ENCODE assay signal across 8 cellular contexts in the genomic region with DNA sequence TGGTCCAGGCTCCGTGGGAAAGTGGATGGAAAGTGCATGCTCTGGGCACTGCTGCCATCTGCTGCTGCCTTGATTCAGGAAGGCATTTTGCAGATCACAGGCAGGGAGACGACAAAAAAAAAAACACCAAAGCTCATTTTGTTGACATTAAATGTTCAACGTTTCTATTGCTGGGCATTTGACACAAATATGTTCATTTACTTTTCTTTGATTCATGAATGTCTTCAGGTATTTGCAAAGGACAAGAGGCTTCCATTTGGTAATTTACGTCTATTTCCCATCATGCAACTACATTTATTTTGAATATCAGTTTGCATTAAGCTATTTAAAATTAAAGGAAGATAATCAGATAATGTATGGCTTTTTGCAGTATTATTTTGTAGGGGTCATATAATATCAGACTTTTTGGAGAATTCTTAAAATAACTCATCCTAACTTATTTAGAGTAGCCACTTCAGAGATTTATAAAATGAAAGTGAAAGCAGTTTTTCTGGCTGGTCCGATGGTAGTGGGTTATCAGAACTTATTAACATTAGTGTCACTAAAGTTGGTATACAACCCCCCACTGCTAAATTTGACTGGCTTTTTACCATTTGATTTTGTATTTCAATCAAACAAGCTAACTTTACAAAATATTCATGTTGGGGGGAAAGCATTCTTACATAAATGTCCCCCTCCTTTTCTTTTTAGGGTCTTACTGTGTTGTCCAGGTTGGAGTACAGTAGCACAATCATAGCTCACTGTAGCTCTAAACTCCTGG.
DNase-seq lines count a peak whose midpoint lies in the region; ATAC-seq and TF ChIP-seq lines count a peak whose summit lies in the region.

No MANE protein-coding gene starts in this region.

- H3K36me3 ChIP-seq in right lobe of liver, result no peaks in the 10 kb centered on the region

- WGBS in right lobe of liver (ENCODE audit: insufficient coverage, low coverage, low lambda C conversion rate, missing lambda C conversion rate), result under 1% methylated on average over 5 of the region's 5 CpGs

- peaks cover 0 to 12% (median 0%) of the 10 kb centered on the region in 4 donors for H3K4me1 ChIP-seq in right lobe of liver

- no peaks in the 10 kb centered on the region for H3K9me3 ChIP-seq in right lobe of liver

- TF ChIP-seq POLR2A in right lobe of liver (IDR thresholded peaks at IDR 0.05), result no peak

- peak overlapping the region; percentile 26 to 97 (median 89) for H3K27ac ChIP-seq in dorsolateral prefrontal cortex
- H3K27ac ChIP-seq in right lobe of liver, result peak overlapping the region; percentile 61 to 70 (median 69)

- TF ChIP-seq CTCF in dorsolateral prefrontal cortex (IDR thresholded peaks at IDR 0.05 in 54 of 56, conservative IDR thresholded peaks at IDR 0.05 in 2 of 56; ENCODE audit: low read depth in 1 of 56, partially characterized antibody in 56 of 56) (peak; percentile 39 to 97 (median 85)), right lobe of liver (IDR thresholded peaks at IDR 0.05) (peak; percentile 61 to 83 (median 76))

- no peaks in the 10 kb centered on the region for H3K27me3 ChIP-seq in dorsolateral prefrontal cortex
- H3K27me3 ChIP-seq in right lobe of liver, result no peaks in the 10 kb centered on the region

- intact Hi-C loops in dorsolateral prefrontal cortex (cut with DNase I), result loop anchor here (1.0 to 10.0 kb wide), 8 partner anchors 76 to 698 kb away; partner anchors contain the start of gene CUL1 (in 2 of the 2)
- intact Hi-C loops in right lobe of liver (cut with DNase I), result loop anchor here in 1 of 2 donors (5.0 to 10.0 kb wide), 2 partner anchors 391 to 458 kb away; no protein-coding TSS in a partner anchor

- H3K4me3 ChIP-seq in dorsolateral prefrontal cortex (peak overlapping the region; percentile 48 to 83 (median 66)), right lobe of liver (peak overlapping the region; percentile 38 to 65 (median 56))

- DNase-seq in AG08396 (ENCODE audit: low spot score), result peak; percentile 66
- peak; percentile 92 for DNase-seq in NCI-H2227 treated with DMSO at 0.1 percent for 48 hours (lab: John Stamatoyannopoulos, UW)
- peak; percentile 67 to 72 for DNase-seq in activated CD4-positive, alpha-beta T cell treated with anti-CD3 and anti-CD28 coated beads for 4 hours
- peak; percentile 58 to 87 (median 78) for DNase-seq in dorsolateral prefrontal cortex
- DNase-seq in right lobe of liver, result peak; percentile 60 to 65 (median 64)
- DNase-seq in stimulated activated CD4-positive, alpha-beta T cell treated with anti-CD3 and anti-CD28 coated beads, Interleukin-4, amount 100 ng/mL, for 4 hours, result peak; percentile 52 to 74

- ATAC-seq in GM18517 (IDR thresholded peaks at IDR 0.05; ENCODE audit: unreplicated experiment) (peak; percentile 58), HG03103 (IDR thresholded peaks at IDR 0.05; ENCODE audit: low read depth, unreplicated experiment) (peak; percentile 50), right lobe of liver (peak; percentile 82 to 86 (median 84))

Comparison
In these comparisons a context has a peak if more than half of its experiments do, and no peak if none do; other contexts are left out.
1. Peak in every context shown above with its lines: DNase-seq, ATAC-seq, H3K4me3 ChIP-seq and H3K27ac ChIP-seq.